Comparison of ENCODE assay signal across 11 cellular contexts in genomic region chr13:112850273-112850672, GRCh38.
DNase-seq lines count a peak whose midpoint lies in the region; ATAC-seq and TF ChIP-seq lines count a peak whose summit lies in the region.
"Had no signal": no experiment of that assay in that cellular context is flagged by ENCODE, and none has a peak within 500 bp of the region (broad histone marks: within the 10 kb centered on the region; RNA-seq: fewer than 3 reads in every experiment).

No MANE protein-coding gene starts in this region.

- DNase-seq in cardiac septum (ENCODE audit: low spot score), result peak; percentile 3
- no peak for DNase-seq in heart left ventricle
- peak; percentile 70 for DNase-seq in kidney tubule cell (ENCODE audit: low spot score)
- peak; percentile 49 for DNase-seq in posterior vena cava (ENCODE audit: low spot score)
- no peak for DNase-seq in SHP77 treated with DMSO at 0.1 percent for 48 hours (lab: John Stamatoyannopoulos, UW)
- no peak for DNase-seq in NCI-H82 (lab: John Stamatoyannopoulos, UW)
- DNase-seq: AML-193; MG63; NK-92 treated with Interleukin-12 subunit alpha and Interleukin-12 subunit beta, amount 100 ng/mL, for 24 hours had no signal

- WGBS in heart left ventricle, 4 donors, result 95 to 99% (median 98%) methylated on average over 6 of the region's 6 CpGs

- no peak for TF ChIP-seq POLR2A in heart left ventricle (IDR thresholded peaks at IDR 0.05)

- ATAC-seq in heart left ventricle, result no peak
- ATAC-seq in GM18502 (IDR thresholded peaks at IDR 0.05; ENCODE audit: poor library complexity, unreplicated experiment), result no peak
- ATAC-seq: Panc1 had no signal

- peaks cover 0 to 85% (median 71%) of the 10 kb centered on the region in 9 donors for H3K36me3 ChIP-seq in heart left ventricle
- H3K36me3 ChIP-seq: MG63 had no signal

- H3K4me1 ChIP-seq in heart left ventricle, result no peaks in the 10 kb centered on the region

- no peak overlapping the region for H3K27ac ChIP-seq in heart left ventricle

- no peaks in the 10 kb centered on the region for H3K27me3 ChIP-seq in heart left ventricle
- H3K27me3 ChIP-seq: MG63 had no signal

- no peak overlapping the region for H3K4me3 ChIP-seq in heart left ventricle
- H3K4me3 ChIP-seq: MG63 had no signal

- no peak for TF ChIP-seq CTCF in heart left ventricle (IDR thresholded peaks at IDR 0.05)

- intact Hi-C loops in cardiac septum (cut with DNase I), result no loop called here
- intact Hi-C loops in heart left ventricle (cut with DNase I), result no loop called here
- intact Hi-C loops in posterior vena cava (cut with DNase I), result no loop called here

- peaks cover 0 to 16% (median 0%) of the 10 kb centered on the region in 12 donors for H3K9me3 ChIP-seq in heart left ventricle
- H3K9me3 ChIP-seq: MG63 had no signal

Comparison
In these comparisons a context has a peak if more than half of its experiments do, and no peak if none do; other contexts are left out.
1. DNase-seq: peak in cardiac septum (single experiment), kidney tubule cell (single experiment) and posterior vena cava (single experiment); none in heart left ventricle (0 of 5), SHP77 treated with DMSO at 0.1 percent for 48 hours (single experiment) and NCI-H82 (single experiment).